28 cellular contexts compared by ENCODE assay signal in the genomic region with DNA sequence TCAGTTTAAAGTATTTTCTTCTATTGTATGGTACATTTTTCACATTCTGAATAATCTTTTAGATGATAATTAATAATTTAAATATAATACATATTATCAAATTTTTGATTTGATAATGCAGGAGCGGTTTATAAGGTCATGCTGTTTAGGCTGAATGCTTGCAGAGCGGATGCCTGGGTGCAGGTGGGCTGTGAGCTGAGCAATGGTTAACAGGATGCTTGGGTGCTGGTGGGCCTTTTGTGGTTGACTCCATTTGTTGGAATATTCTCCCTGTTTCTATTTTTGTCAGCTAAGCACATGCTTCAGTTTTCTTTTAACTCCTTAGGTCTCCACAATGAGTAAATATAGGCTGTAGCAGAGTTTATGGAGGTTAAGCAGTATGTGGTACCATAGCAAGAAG.
"Had no signal": no experiment of that assay in that cellular context is flagged by ENCODE, and none has a peak within 500 bp of the region (broad histone marks: within the 10 kb centered on the region; RNA-seq: fewer than 3 reads in every experiment).

No MANE protein-coding gene starts in this region.

- H3K27ac ChIP-seq: neural progenitor cell, ovary, parathyroid adenoma, psoas muscle, right lobe of liver, sigmoid colon, skin epidermis, spleen, thoracic aorta, thyroid gland, tibial nerve, upper lobe of left lung, vagina had no signal

- H3K4me1 ChIP-seq: neural progenitor cell, parathyroid adenoma, psoas muscle, right lobe of liver, sigmoid colon, spleen, thyroid gland, tibial nerve, upper lobe of left lung, vagina had no signal

- ATAC-seq: natural killer cell; psoas muscle; right cardiac atrium; right lobe of liver; stimulated activated memory B cell treated with anti-CD40 and anti-IgM and Interleukin-4, amounts not matched to agents 10 μg/mL and 1 μg/mL and 100 μg/mL, for 72 hours; stimulated activated naive CD8-positive, alpha-beta T cell treated with anti-CD3 and anti-CD28 coated beads, Interleukin-15, amount 100 ng/mL, for 72 hours; stimulated activated naive CD8-positive, alpha-beta T cell treated with anti-CD3 and anti-CD28 coated beads, Interleukin-15, Interleukin-2, amounts not matched to agents 100 U/mL and 50 U/mL, for 24 hours had no signal

- H3K4me3 ChIP-seq: neural progenitor cell, ovary, psoas muscle, right lobe of liver, sigmoid colon, skin epidermis, smooth muscle cell, spleen, thoracic aorta, thyroid gland, tibial nerve, upper lobe of left lung, vagina had no signal

- H3K27me3 ChIP-seq: neural progenitor cell, ovary, right lobe of liver, sigmoid colon, spleen, thyroid gland, tibial nerve, upper lobe of left lung, vagina had no signal

- DNase-seq: natural killer cell; occipital lobe; ovary; psoas muscle; right cardiac atrium; right lobe of liver; sigmoid colon; spleen; stimulated activated CD4-positive, alpha-beta T cell treated with anti-CD3 and anti-CD28 coated beads, Interleukin-12 subunit alpha, Interleukin-12 subunit beta, amount 100 ng/mL, for 4 hours; stimulated activated CD4-positive, alpha-beta T cell treated with anti-CD3 and anti-CD28 coated beads, Interleukin-1b, Interleukin-23, amount 100 ng/mL, for 48 hours; stimulated activated CD4-positive, alpha-beta T cell treated with anti-CD3 and anti-CD28 coated beads, Interleukin-4, amount 100 ng/mL, for 1 hour; stimulated activated CD4-positive, alpha-beta T cell treated with anti-CD3 and anti-CD28 coated beads, Interleukin-4, amount 100 ng/mL, for 4 hours; stimulated activated CD8-positive, alpha-beta memory T cell treated with anti-CD3 and anti-CD28 coated beads, Interleukin-4, amount 100 ng/mL, for 48 hours; stimulated activated naive CD4-positive, alpha-beta T cell; stimulated activated naive CD8-positive, alpha-beta T cell treated with anti-CD3 and anti-CD28 coated beads, Interleukin-15, amount 100 ng/mL, for 72 hours; stimulated activated naive CD8-positive, alpha-beta T cell treated with anti-CD3 and anti-CD28 coated beads, Interleukin-15, Interleukin-2, amounts not matched to agents 100 U/mL and 50 U/mL, for 24 hours; thyroid gland; trophoblast cell; upper lobe of left lung had no signal

- H2AFZ ChIP-seq: neural progenitor cell, parathyroid adenoma had no signal

- H3K9me3 ChIP-seq: ovary, psoas muscle, right lobe of liver, sigmoid colon, thoracic aorta, thyroid gland, tibial nerve, upper lobe of left lung, vagina had no signal

- H3K9ac ChIP-seq: neural progenitor cell, parathyroid adenoma had no signal

- H3K79me2 ChIP-seq: parathyroid adenoma had no signal

- H3K4me2 ChIP-seq: neural progenitor cell, smooth muscle cell had no signal

- H3K36me3 ChIP-seq: neural progenitor cell, ovary, right lobe of liver, sigmoid colon, spleen, thoracic aorta, thyroid gland, tibial nerve, upper lobe of left lung, vagina had no signal

- FAIRE-seq: urothelium cell line had no signal
